In the genomic region with DNA sequence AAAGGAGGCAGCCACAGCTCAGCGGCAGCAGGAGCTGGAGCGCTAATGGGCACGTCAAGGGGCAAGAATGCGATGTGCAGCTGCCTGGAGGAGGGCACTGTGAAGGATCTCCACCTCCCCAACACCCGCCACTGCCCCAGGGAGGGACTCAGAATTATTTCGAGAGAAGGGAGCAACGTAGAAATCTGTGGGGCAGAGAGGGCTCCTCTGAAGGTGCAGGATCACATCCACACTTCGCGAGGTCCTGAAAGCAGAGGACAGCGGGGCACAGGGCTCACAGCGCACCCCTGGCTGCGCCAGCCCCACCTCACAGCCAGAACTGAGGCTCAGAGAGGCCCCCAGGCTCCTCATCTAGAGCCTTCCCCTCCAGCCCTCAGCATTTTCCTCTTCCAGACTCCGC, we compare ENCODE assay signal across 34 cellular contexts. TPM values are rescaled to one million over a fixed set of nuclear protein-coding genes. Genes with fewer than 3 reads are reported as not detected.
"Had no signal": no experiment of that assay in that cellular context is flagged by ENCODE, and none has a peak within 500 bp of the region (broad histone marks: within the 10 kb centered on the region; RNA-seq: fewer than 3 reads in every experiment).

No MANE protein-coding gene starts in this region.

- H3K27ac Mint-ChIP-seq: activated B cell treated with CpG ODN at 0.5 μM for 24 hours; activated CD8-positive, alpha-beta T cell treated with anti-CD3 and anti-CD28 coated beads for 36 hours; activated naive CD8-positive, alpha-beta T cell; activated T-helper 17 cell treated with anti-CD3 and anti-CD28 coated beads, Interleukin-2, amount 50 U/mL, for 72 hours; T-helper 17 cell; T-helper 2 cell treated with Interferon-gamma antibody and Interleukin-4, amounts not matched to agents 5 μg/mL and 100 μg/mL, for 36 hours had no signal

- DNase-seq: activated B cell treated with CpG ODN at 0.5 μM for 24 hours; activated CD4-positive, alpha-beta T cell treated with anti-CD3 and anti-CD28 coated beads for 48 hours; activated CD4-positive, alpha-beta T cell treated with anti-CD3 and anti-CD28 coated beads, Interleukin-2, amount 50 U/mL, for 1 hour; activated CD4-positive, alpha-beta T cell treated with anti-CD3 and anti-CD28 coated beads, Interleukin-2, amount 50 U/mL, for 48 hours; activated CD8-positive, alpha-beta memory T cell treated with anti-CD3 and anti-CD28 coated beads for 24 hours; activated CD8-positive, alpha-beta T cell treated with anti-CD3 and anti-CD28 coated beads for 36 hours; activated effector memory CD4-positive, alpha-beta T cell treated with Interleukin-2 at 50 U/mL for 16 hours; activated gamma-delta T cell treated with Interleukin-2 at 50 U/mL for 16 hours; activated naive CD4-positive, alpha-beta T cell treated with anti-CD3 and anti-CD28 coated beads, Interleukin-2, amount 50 U/mL, for 16 hours; activated naive CD4-positive, alpha-beta T cell treated with Interleukin-2 at 50 U/mL for 16 hours; activated T-cell treated with anti-CD3 and anti-CD28 coated beads, Interleukin-2, amount 50 U/mL, for 4 hours; amniotic stem cell; anterior cingulate cortex; brain microvascular endothelial cell; caudate nucleus; cortex of kidney; dermis blood vessel endothelial cell; effector CD4-positive, alpha-beta T cell; effector memory CD8-positive, alpha-beta T cell; erythroblast; esophagus squamous epithelium; foreskin melanocyte; T-helper 1 cell; T-helper 17 cell; T1000; WERI-Rb-1 had no signal

- H3K36me3 Mint-ChIP-seq: activated naive CD8-positive, alpha-beta T cell had no signal

- ATAC-seq: activated CD4-positive, CD25-positive, alpha-beta regulatory T cell treated with anti-CD3 and anti-CD28 coated beads, Interleukin-2, amount 50 U/mL, for 24 hours; activated CD8-positive, alpha-beta T cell treated with anti-CD3 and anti-CD28 coated beads for 36 hours; activated T-cell treated with anti-CD3 and anti-CD28 coated beads, Interleukin-2, amount 50 U/mL, for 4 hours; activated T-helper 17 cell treated with anti-CD3 and anti-CD28 coated beads, Interleukin-2, amount 50 U/mL, for 72 hours; effector memory CD8-positive, alpha-beta T cell; gastroesophageal sphincter; T-helper 17 cell had no signal

- H3K4me3 ChIP-seq: esophagus squamous epithelium, gastroesophageal sphincter had no signal

- H3K4me3 Mint-ChIP-seq: activated B cell treated with CpG ODN at 0.5 μM for 24 hours; activated CD8-positive, alpha-beta T cell treated with anti-CD3 and anti-CD28 coated beads for 36 hours; activated naive CD8-positive, alpha-beta T cell; activated T-cell treated with anti-CD3 and anti-CD28 coated beads, Interleukin-2, amount 50 U/mL, for 4 hours; activated T-helper 17 cell treated with anti-CD3 and anti-CD28 coated beads, Interleukin-2, amount 50 U/mL, for 72 hours; effector memory CD8-positive, alpha-beta T cell; T-helper 17 cell; T-helper 2 cell treated with Interferon-gamma antibody and Interleukin-4, amounts not matched to agents 5 μg/mL and 100 μg/mL, for 36 hours had no signal

- H3K4me1 Mint-ChIP-seq: activated B cell treated with CpG ODN at 0.5 μM for 24 hours; activated T-helper 17 cell treated with anti-CD3 and anti-CD28 coated beads, Interleukin-2, amount 50 U/mL, for 72 hours; T-helper 17 cell had no signal

- H3K9me3 Mint-ChIP-seq: activated B cell treated with CpG ODN at 0.5 μM for 24 hours; activated CD8-positive, alpha-beta T cell treated with anti-CD3 and anti-CD28 coated beads for 36 hours; activated T-cell treated with anti-CD3 and anti-CD28 coated beads, Interleukin-2, amount 50 U/mL, for 4 hours; activated T-helper 17 cell treated with anti-CD3 and anti-CD28 coated beads, Interleukin-2, amount 50 U/mL, for 72 hours; effector memory CD8-positive, alpha-beta T cell; T-helper 2 cell treated with Interferon-gamma antibody and Interleukin-4, amounts not matched to agents 5 μg/mL and 100 μg/mL, for 36 hours had no signal

- H3K36me3 ChIP-seq: brain microvascular endothelial cell, esophagus squamous epithelium, gastroesophageal sphincter, WERI-Rb-1 had no signal

- H3K9me3 ChIP-seq: esophagus squamous epithelium, gastroesophageal sphincter had no signal

- H3K4me1 ChIP-seq: esophagus squamous epithelium had no signal

- H3K27ac ChIP-seq: brain microvascular endothelial cell, esophagus squamous epithelium, gastroesophageal sphincter, WERI-Rb-1 had no signal

RNA-seq across cellular contexts. Expression of gene COL23A1, which starts 7.9 kb away (rescaled TPM):
- total RNA-seq: activated B cell treated with CpG ODN at 0.5 μM for 24 hours; activated T-cell treated with anti-CD3 and anti-CD28 coated beads, Interleukin-2, amount 50 U/mL, for 4 hours; fibroblast of lung; fibroblast of villous mesenchyme; glomerular endothelial cell; T-helper 17 cell had no signal
- polyA plus RNA-seq: fibroblast of lung had no signal
